In genomic region chr11:842370-843002, GRCh38 we compare ENCODE assay signal across 8 cellular contexts. TPM values are rescaled to one million over a fixed set of nuclear protein-coding genes. Genes with fewer than 3 reads are reported as not detected.
A peak's percentile ranks its signal among the peaks of the same experiment; 100 is the strongest.
DNase-seq lines count a peak whose midpoint lies in the region; ATAC-seq and TF ChIP-seq lines count a peak whose summit lies in the region.

POLR2L (minus strand) TSS chr11:842529; CDS start chr11:842508, 21 bp downstream.
TSPAN4 (plus strand) TSS chr11:842852; CDS start chr11:850305, 7,453 bp downstream.

- H3K4me3 ChIP-seq in WI38 (ENCODE audit: low read depth, low read length) (peak within 1 kb of the TSS; percentile 94), breast epithelium (peak within 1 kb of the TSS; percentile 83 to 100 (median 91)), skin epidermis (peak within 1 kb of the TSS; percentile 70 to 99 (median 86))

- no peak for TF ChIP-seq CTCF in WI38 (IDR thresholded peaks at IDR 0.05; ENCODE audit: low read depth, low read length)
- TF ChIP-seq CTCF in breast epithelium (IDR thresholded peaks at IDR 0.05) = peak in 1 of 3 donors; percentile 34

- DNase-seq in NCI-H524 (lab: John Stamatoyannopoulos, UW) (peak; percentile 46 to 75), NCI-H524 treated with DMSO at 0.1 percent for 48 hours (lab: John Stamatoyannopoulos, UW) (no peak), NCI-H2107 (lab: John Stamatoyannopoulos, UW) (peak; percentile 66), breast epithelium (ENCODE audit: low spot score in 2 of 2) (peak; percentile 79 to 92), iPS-NIHi11 (ENCODE audit: low spot score) (peak; percentile 87)

- no peaks in the 10 kb centered on the region for H3K27me3 ChIP-seq in breast epithelium

- peak; percentile 48 for TF ChIP-seq POLR2A in breast epithelium (IDR thresholded peaks at IDR 0.05)

- intact Hi-C loops in breast epithelium (cut with DNase I; ENCODE audit: low total_unique reads) = no loop called here

- H3K27ac ChIP-seq in breast epithelium = peak within 1 kb of the TSS; percentile 94 to 98
- peak within 1 kb of the TSS; percentile 91 to 100 (median 98) for H3K27ac ChIP-seq in skin epidermis

- H3K36me3 ChIP-seq in breast epithelium = no peaks in the 10 kb centered on the region

- no peaks in the 10 kb centered on the region for H3K9me3 ChIP-seq in breast epithelium

- H3K4me1 ChIP-seq in breast epithelium = peaks cover 15 to 24% of the 10 kb centered on the region in 2 donors

- ATAC-seq in HG02938 (IDR thresholded peaks at IDR 0.05; ENCODE audit: unreplicated experiment) = peak; percentile 60

RNA-seq across cellular contexts. Expression of gene POLR2L, which starts in this region (rescaled TPM):
- 100 to 1,000 TPM in 1 of 3 donors, 10 to 100 TPM in 2; 51.8 to 126 (median 96.7) TPM for total RNA-seq in breast epithelium

RNA-seq across cellular contexts. Expression of gene TSPAN4, which starts in this region (rescaled TPM):
- total RNA-seq in breast epithelium = 100 to 1,000 TPM in 2 of 3 donors, 10 to 100 TPM in 1; 72.4 to 217 (median 107) TPM
